ENCODE assay signal across 8 cellular contexts in the genomic region with DNA sequence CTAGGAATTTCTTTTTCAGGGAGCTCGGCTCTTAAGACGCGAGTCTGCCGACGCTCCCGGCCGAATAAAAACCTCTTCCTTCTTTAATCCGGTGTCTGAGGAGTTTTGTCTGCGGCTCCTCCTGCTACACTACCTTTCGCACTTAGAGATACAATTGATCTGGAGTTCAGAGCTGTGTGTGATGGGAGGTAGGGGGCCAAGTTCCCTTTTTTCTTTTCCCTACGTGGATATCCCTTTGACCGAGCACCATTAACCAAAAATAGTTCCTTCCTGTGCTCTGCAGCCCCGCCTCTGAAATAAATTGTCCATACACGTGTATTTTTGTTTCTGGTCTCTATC. TPM values are rescaled to one million over a fixed set of nuclear protein-coding genes. Genes with fewer than 3 reads are reported as not detected.
DNase-seq lines count a peak whose midpoint lies in the region; FAIRE-seq and TF ChIP-seq lines count a peak whose summit lies in the region.

No MANE protein-coding gene starts in this region.

- TF ChIP-seq POLR2A in stomach (IDR thresholded peaks at IDR 0.05), result no peak

- H3K27me3 ChIP-seq in GM06990 (replicated peaks; ENCODE audit: control insufficient read depth, insufficient read depth, low read length), result no peaks in the 10 kb centered on the region
- no peaks in the 10 kb centered on the region for H3K27me3 ChIP-seq in astrocyte (ENCODE audit: insufficient read depth, low read length)
- H3K27me3 ChIP-seq in stomach, result no peaks in the 10 kb centered on the region

- peak overlapping the region; percentile 89 for H2AFZ ChIP-seq in astrocyte (ENCODE audit: low read depth, low read length)

- intact Hi-C loops in stomach (cut with DNase I; ENCODE audit: low total_unique reads), result loop anchor here (5.0 to 10.0 kb wide), 2 partner anchors 59 to 151 kb away; no protein-coding TSS in a partner anchor

- H3K27ac Mint-ChIP-seq in astrocyte (ENCODE audit: unreplicated experiment), result peak overlapping the region; percentile 85

- peak overlapping the region; percentile 72 for H3K27ac ChIP-seq in HEK293 (ENCODE audit: extremely low read depth, low read depth, low read length)
- no peak overlapping the region for H3K27ac ChIP-seq in astrocyte (ENCODE audit: low read depth, low read length)
- H3K27ac ChIP-seq in stomach, result peak overlapping the region; percentile 83 to 90 (median 88)

- peaks cover 5% of the 10 kb centered on the region for H3K4me1 Mint-ChIP-seq in astrocyte (ENCODE audit: low read depth, unreplicated experiment)

- CTCF ChIA-PET in HEK293 (lab: Yijun Ruan, JAX), result interaction anchor here (0.5 to 1.2 kb wide), 6 partner anchors 24 to 437 kb away, joined by 3 to 4 read pairs (median 3); no protein-coding TSS in a partner anchor

- peaks cover 6% of the 10 kb centered on the region for H3K36me3 Mint-ChIP-seq in astrocyte (ENCODE audit: low read depth, unreplicated experiment)

- H3K9me3 ChIP-seq in HEK293 (ENCODE audit: control insufficient read depth, insufficient read depth, low read depth, low read length), result no peaks in the 10 kb centered on the region
- H3K9me3 ChIP-seq in astrocyte (ENCODE audit: insufficient read depth, low read depth, low read length), result no peaks in the 10 kb centered on the region
- no peaks in the 10 kb centered on the region for H3K9me3 ChIP-seq in stomach

- H3K4me3 Mint-ChIP-seq in astrocyte (ENCODE audit: unreplicated experiment), result peak overlapping the region; percentile 92

- peak overlapping the region; percentile 87 for H3K9ac ChIP-seq in astrocyte (ENCODE audit: low read length)

- peaks cover 13% of the 10 kb centered on the region for H4K20me1 ChIP-seq in astrocyte (ENCODE audit: insufficient read depth, low read length)

- H3K9me3 Mint-ChIP-seq in astrocyte (ENCODE audit: unreplicated experiment), result no peaks in the 10 kb centered on the region

- peak overlapping the region; percentile 96 for H3K4me3 ChIP-seq in GM06990 (replicated peaks; ENCODE audit: low read depth, low read length)
- peak overlapping the region; percentile 85 for H3K4me3 ChIP-seq in HEK293 (ENCODE audit: low read depth, low read length)
- peak overlapping the region; percentile 78 for H3K4me3 ChIP-seq in astrocyte (ENCODE audit: insufficient read depth, low read depth, low read length)
- H3K4me3 ChIP-seq in stomach, result peak overlapping the region; percentile 74 to 95 (median 88)

- POLR2A ChIA-PET in HEK293 (lab: Yijun Ruan, JAX), result interaction anchor here (0.6 to 2.0 kb wide), 5 partner anchors 14 to 210 kb away, joined by 3 to 10 read pairs (median 4); a partner anchor contains a TSS

- H3K79me2 ChIP-seq in astrocyte (ENCODE audit: insufficient read depth, low read length), result peaks cover 15% of the 10 kb centered on the region

- peaks cover 1% of the 10 kb centered on the region for H3K36me3 ChIP-seq in GM06990 (ENCODE audit: control insufficient read depth, insufficient read depth, low read length)
- peaks cover 0 to 11% of the 10 kb centered on the region in 2 experiments; a peak in 1 of 3 replicates for H3K36me3 ChIP-seq in HEK293 (ENCODE audit: control insufficient read depth in 2 of 2, insufficient read depth in 1 of 2, low read length in 2 of 2)
- peaks cover 10% of the 10 kb centered on the region for H3K36me3 ChIP-seq in astrocyte (ENCODE audit: insufficient read depth, low read length)
- peaks cover 8 to 12% (median 11%) of the 10 kb centered on the region in 4 donors for H3K36me3 ChIP-seq in stomach

- H3K4me2 ChIP-seq in astrocyte (ENCODE audit: low read length), result peak overlapping the region; percentile 95

- WGBS in stomach, 5 donors, result 0 to 2% (median 1%) methylated on average over 14 of the region's 14 CpGs

- H3K27me3 Mint-ChIP-seq in astrocyte (ENCODE audit: low read depth, unreplicated experiment), result no peaks in the 10 kb centered on the region

- DNase-seq in GM06990 (ENCODE audit: extremely low read depth, insufficient read length) (no peak), NCI-H146 treated with DMSO at 0.1 percent for 48 hours (lab: John Stamatoyannopoulos, UW; ENCODE audit: unreplicated experiment) (peak; percentile 65), astrocyte (ENCODE audit: low read depth) (no peak), inferior parietal cortex (ENCODE audit: extremely low spot score) (peak; percentile 53), stomach (no peak), urothelium cell line (ENCODE audit: low spot score) (no peak), cerebellar nuclear complex (lab: John Stamatoyannopoulos, UW) (no peak)

- TF ChIP-seq CTCF in GM06990 (IDR thresholded peaks at IDR 0.05; ENCODE audit: insufficient read depth, low read length, poor library complexity, severe bottlenecking), result no peak
- TF ChIP-seq CTCF in HEK293 (tag by site-specific recombination; IDR thresholded peaks at IDR 0.05), result no peak
- no peak for TF ChIP-seq CTCF in astrocyte (IDR thresholded peaks at IDR 0.05; ENCODE audit: insufficient read depth, low read depth, low read length)
- no peak for TF ChIP-seq CTCF in stomach (IDR thresholded peaks at IDR 0.05)

- TF ChIP-seq EP300 in stomach (IDR thresholded peaks at IDR 0.05), result no peak

- H3K4me1 ChIP-seq in HEK293 (ENCODE audit: control insufficient read depth, insufficient read depth, low read length) (0 out of 2 replicates have a peak, but pooled peaks cover 7% of the 10 kb centered on the region), astrocyte (ENCODE audit: insufficient read depth, low read length) (peaks cover 9% of the 10 kb centered on the region), stomach (peaks cover 8 to 36% (median 23%) of the 10 kb centered on the region in 4 donors)

- FAIRE-seq in astrocyte (lab: Jason Lieb, UNC) (no peak), urothelium cell line (lab: Jason Lieb, UNC) (no peak)

TF ChIP-seq in HEK293, 187 proteins besides CTCF, POLR2A, EP300 and RAD21:
- TF ChIP-seq ZBTB48 (tag by site-specific recombination; IDR thresholded peaks at IDR 0.05), result peak; percentile 83; the same call in 1 of the 2 replicates
- TF ChIP-seq, protein P1, sequence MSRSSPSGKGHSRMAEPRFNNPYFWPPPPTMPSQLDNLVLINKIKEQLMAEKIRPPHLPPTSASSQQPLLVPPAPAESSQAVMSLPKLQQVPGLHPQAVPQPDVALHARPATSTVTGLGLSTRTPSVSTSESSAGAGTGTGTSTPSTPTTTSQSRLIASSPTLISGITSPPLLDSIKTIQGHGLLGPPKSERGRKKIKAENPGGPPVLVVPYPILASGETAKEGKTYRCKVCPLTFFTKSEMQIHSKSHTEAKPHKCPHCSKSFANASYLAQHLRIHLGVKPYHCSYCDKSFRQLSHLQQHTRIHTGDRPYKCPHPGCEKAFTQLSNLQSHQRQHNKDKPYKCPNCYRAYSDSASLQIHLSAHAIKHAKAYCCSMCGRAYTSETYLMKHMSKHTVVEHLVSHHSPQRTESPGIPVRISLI (tag by site-specific recombination; IDR thresholded peaks at IDR 0.05), result peak; percentile 56; the same call in 1 of the 2 replicates
- no peak for TF ChIP-seq OVOL3 (tag by site-specific recombination; IDR thresholded peaks at IDR 0.05)
TF ChIP-seq in HEK293: peak in this region for 2.

RNA-seq across cellular contexts. Expression of a gene that starts 0.6 kb away (rescaled TPM):
- total RNA-seq in astrocyte (23.8 and 24.4 TPM in 2 replicates), stomach (10 to 100 TPM in 4 of 5 donors, 1 to 10 TPM in 1; 8.7 to 53.1 (median 14.0) TPM)
- polyA plus RNA-seq in stomach, result 10 to 100 TPM in 1 of 3 donors, 1 to 10 TPM in 2; 7.4 to 16.8 (median 8.7) TPM

Comparison
In these comparisons a context has a peak if more than half of its experiments do, and no peak if none do; other contexts are left out.
1. DNase-seq: peak in NCI-H146 treated with DMSO at 0.1 percent for 48 hours (single experiment) and inferior parietal cortex (single experiment); none in GM06990 (single experiment), astrocyte (single experiment), stomach (single experiment), urothelium cell line (single experiment) and cerebellar nuclear complex (0 of 2).
2. Peak in every context shown above with its lines, with median percentiles within 50 percentile points of each other: H3K4me3 ChIP-seq.